ENCODE assay signal across 12 cellular contexts in genomic region chr1:235297579-235297978, GRCh38. TPM values are rescaled to one million over a fixed set of nuclear protein-coding genes. Genes with fewer than 3 reads are reported as not detected.
DNase-seq lines count a peak whose midpoint lies in the region; ATAC-seq lines count a peak whose summit lies in the region.
"Had no signal": no experiment of that assay in that cellular context is flagged by ENCODE, and none has a peak within 500 bp of the region (broad histone marks: within the 10 kb centered on the region; RNA-seq: fewer than 3 reads in every experiment).

No MANE protein-coding gene starts in this region.

- no peaks in the 10 kb centered on the region for H3K27me3 Mint-ChIP-seq in T-helper 17 cell
- no peaks in the 10 kb centered on the region for H3K27me3 Mint-ChIP-seq in effector memory CD8-positive, alpha-beta T cell
- H3K27me3 Mint-ChIP-seq: brain had no signal

- DNase-seq in CD1c-positive myeloid dendritic cell (ENCODE audit: extremely low spot score): peak; percentile 21
- no peak for DNase-seq in T-helper 17 cell
- no peak for DNase-seq in effector memory CD8-positive, alpha-beta T cell
- no peak for DNase-seq in pons (ENCODE audit: low spot score)
- DNase-seq in NCI-H82 (lab: John Stamatoyannopoulos, UW): no peak
- DNase-seq in cardiac septum (ENCODE audit: low spot score): no peak
- DNase-seq in NCI-H1436 (lab: John Stamatoyannopoulos, UW): no peak
- DNase-seq: foreskin fibroblast, NCI-H1092 treated with DMSO at 0.1 percent for 48 hours, WERI-Rb-1 had no signal

- H3K9me3 Mint-ChIP-seq in effector memory CD8-positive, alpha-beta T cell: no peaks in the 10 kb centered on the region

- no peaks in the 10 kb centered on the region for H3K9me3 ChIP-seq in T-helper 17 cell (ENCODE audit: control insufficient read depth, low read length, poor library complexity, severe bottlenecking)

- ATAC-seq in GM21529 (IDR thresholded peaks at IDR 0.05; ENCODE audit: unreplicated experiment): peak; percentile 45
- peak; percentile 89 for ATAC-seq in T-helper 17 cell
- peak; percentile 88 for ATAC-seq in effector memory CD8-positive, alpha-beta T cell (replicated peaks)

- H3K4me3 Mint-ChIP-seq in T-helper 17 cell: peak overlapping the region; percentile 93
- H3K4me3 Mint-ChIP-seq in effector memory CD8-positive, alpha-beta T cell: peak overlapping the region; percentile 65 to 66
- H3K4me3 Mint-ChIP-seq: brain had no signal

- H3K27ac Mint-ChIP-seq in T-helper 17 cell: peak overlapping the region; percentile 98
- peak overlapping the region; percentile 69 to 86 for H3K27ac Mint-ChIP-seq in effector memory CD8-positive, alpha-beta T cell
- H3K27ac Mint-ChIP-seq: brain had no signal

- intact Hi-C loops in cardiac septum (cut with DNase I): no loop called here

- H3K4me1 Mint-ChIP-seq in T-helper 17 cell: peaks cover 35% of the 10 kb centered on the region
- peaks cover 35 to 46% of the 10 kb centered on the region in 2 donors for H3K4me1 Mint-ChIP-seq in effector memory CD8-positive, alpha-beta T cell (ENCODE audit: low read depth in 2 of 2)

- no peaks in the 10 kb centered on the region for H3K36me3 Mint-ChIP-seq in T-helper 17 cell (ENCODE audit: low read depth)
- peaks cover 53% of the 10 kb centered on the region for H3K36me3 Mint-ChIP-seq in effector memory CD8-positive, alpha-beta T cell (ENCODE audit: insufficient read depth)

RNA-seq across cellular contexts. Expression of gene ARID4B, which starts 30.4 kb away (rescaled TPM):
- total RNA-seq in T-helper 17 cell: 100 to 1,000 TPM; 163 to 182 TPM
- 17.6 TPM for total RNA-seq in cardiac septum

RNA-seq across cellular contexts. Expression of gene GGPS1, which starts 30.8 kb away (rescaled TPM):
- total RNA-seq in T-helper 17 cell (10 to 100 TPM; 28.0 to 28.2 TPM), cardiac septum (36.2 TPM)
